ENCODE assay signal across 31 cellular contexts in the genomic region with DNA sequence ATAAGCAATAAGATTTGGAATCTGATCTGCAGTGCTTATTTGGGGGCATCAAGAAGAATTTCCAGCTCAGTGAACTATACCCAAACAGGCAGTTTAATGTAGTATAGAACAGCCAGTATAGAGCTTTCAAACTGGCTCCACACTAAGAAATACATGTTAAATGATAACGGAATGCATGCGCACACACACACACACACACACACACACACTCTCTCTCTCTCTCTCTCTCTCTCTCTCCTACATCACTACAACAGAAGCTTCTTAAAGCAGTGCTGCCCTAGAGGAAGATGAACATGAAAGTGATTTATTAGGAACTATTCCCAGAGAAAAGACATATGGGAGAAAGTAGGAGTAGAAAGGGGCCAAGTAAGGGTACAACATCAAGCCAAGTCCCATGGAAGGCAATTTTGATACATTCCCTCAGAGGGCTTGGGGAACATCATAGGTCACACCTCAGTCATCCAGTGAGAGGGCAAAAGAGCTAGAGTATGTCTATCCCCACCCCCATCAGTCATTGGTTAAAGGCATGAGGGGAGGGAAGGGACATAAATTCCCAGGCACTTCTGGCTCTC.
"Had no signal": no experiment of that assay in that cellular context is flagged by ENCODE, and none has a peak within 500 bp of the region (broad histone marks: within the 10 kb centered on the region; RNA-seq: fewer than 3 reads in every experiment).

No MANE protein-coding gene starts in this region.

- H3K36me3 ChIP-seq: WERI-Rb-1 had no signal

- DNase-seq: activated CD4-positive, alpha-beta T cell treated with anti-CD3 and anti-CD28 coated beads, Interleukin-2, amount 10 ng/mL, durations not matched to agents 24 days and 14 days; activated CD4-positive, alpha-beta T cell treated with anti-CD3 and anti-CD28 coated beads, Interleukin-2, amount 50 U/mL, for 4 hours; activated CD4-positive, CD25-positive, alpha-beta regulatory T cell; activated CD8-positive, alpha-beta memory T cell treated with anti-CD3 and anti-CD28 coated beads, Interleukin-2, amount 10 ng/mL, durations not matched to agents 7 days and 5 days; activated CD8-positive, alpha-beta memory T cell treated with anti-CD3 and anti-CD28 coated beads, Interleukin-2, amount 50 U/mL, for 48 hours; activated effector memory CD4-positive, alpha-beta T cell treated with Interleukin-2 at 50 U/mL for 16 hours; activated naive CD4-positive, alpha-beta T cell treated with anti-CD3 and anti-CD28 coated beads, Interleukin-2, amount 10 ng/mL, durations not matched to agents 7 days and 5 days; activated naive CD8-positive, alpha-beta T cell treated with anti-CD3 and anti-CD28 coated beads, Interleukin-2, amount 50 U/mL, for 24 hours; activated T-cell treated with anti-CD3 and anti-CD28 coated beads, Interleukin-2, amount 50 U/mL, for 48 hours; anterior cingulate cortex; caudate nucleus; cerebellar nuclear complex; MM.1S; MV-4-11; NCI-H1092; NCI-H1436 treated with DMSO at 0.1 percent for 48 hours; NCI-H1694 treated with DMSO at 0.1 percent for 48 hours; NCI-H2029; NCI-H345; NCI-H524 treated with DMSO at 0.1 percent for 48 hours; NK-92 treated with Interleukin-12 subunit alpha and Interleukin-12 subunit beta, amount 100 ng/mL, for 24 hours; PC-9; Right ventricle myocardium superior; SW 1271; T-helper 1 cell; T1000; WERI-Rb-1 had no signal

- ATAC-seq: activated CD8-positive, alpha-beta memory T cell treated with anti-CD3 and anti-CD28 coated beads, Interleukin-2, amount 10 ng/mL, durations not matched to agents 7 days and 5 days; activated naive CD8-positive, alpha-beta T cell treated with anti-CD3 and anti-CD28 coated beads, Interleukin-2, amount 50 U/mL, for 24 hours had no signal

- H3K4me2 ChIP-seq: KMS-11, PC-9 had no signal

- H3K9ac ChIP-seq: KMS-11 had no signal

- H3K27ac ChIP-seq: KMS-11, PC-9, RWPE1, WERI-Rb-1 had no signal

- FAIRE-seq: bronchial epithelial cell, RCC 7860 had no signal

- H2AFZ ChIP-seq: PC-9 had no signal

- H3K4me3 ChIP-seq: PC-9 had no signal
